ENCODE assay signal across 13 cellular contexts in the genomic region with DNA sequence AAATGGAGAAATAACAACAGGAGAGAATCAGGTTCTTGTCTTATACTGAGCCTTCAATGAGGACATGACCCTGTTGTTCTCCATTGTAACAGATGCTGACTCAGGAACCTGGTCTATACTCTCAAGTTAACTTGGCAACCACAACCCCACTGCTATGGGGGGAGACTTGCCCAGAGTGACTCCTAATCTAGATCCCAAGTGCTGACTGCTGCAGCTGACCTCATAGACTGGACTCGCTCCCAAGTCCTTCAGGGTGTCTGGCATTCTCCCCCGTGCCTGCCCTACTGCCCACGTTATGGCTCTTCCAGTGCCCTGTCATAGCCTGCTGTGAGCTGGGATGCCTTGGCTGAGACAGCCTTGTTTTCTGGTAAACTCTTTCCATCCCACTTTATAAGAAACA. TPM values are rescaled to one million over a fixed set of nuclear protein-coding genes. Genes with fewer than 3 reads are reported as not detected.
A peak's percentile ranks its signal among the peaks of the same experiment; 100 is the strongest.
DNase-seq lines count a peak whose midpoint lies in the region; TF ChIP-seq lines count a peak whose summit lies in the region.
"Had no signal": no experiment of that assay in that cellular context is flagged by ENCODE, and none has a peak within 500 bp of the region (broad histone marks: within the 10 kb centered on the region; RNA-seq: fewer than 3 reads in every experiment).

No MANE protein-coding gene starts in this region.

- peak overlapping the region; percentile 65 for H3K27ac ChIP-seq in AG04450 (ENCODE audit: low read depth, low read length)
- H3K27ac ChIP-seq in SK-N-SH (ENCODE audit: low read depth in 2 of 2, low read length in 1 of 2), result peak overlapping the region; percentile 83 to 91; a peak in 3 of 4 replicates
- peak overlapping the region in 2 of 4 donors; percentile 66 to 79 for H3K27ac ChIP-seq in tibial nerve

- TF ChIP-seq RAD21 in SK-N-SH (IDR thresholded peaks at IDR 0.05; ENCODE audit: low read length), result no peak

- no peaks in the 10 kb centered on the region for H3K9me2 ChIP-seq in SK-N-SH

- peak overlapping the region; percentile 63 for H3K4me2 ChIP-seq in SK-N-SH

- peaks cover 4% of the 10 kb centered on the region for H3K79me2 ChIP-seq in SK-N-SH (ENCODE audit: insufficient read depth)

- peaks cover 8 to 40% of the 10 kb centered on the region in 2 experiments; a peak in 3 of 4 replicates for H3K4me1 ChIP-seq in SK-N-SH (ENCODE audit: control insufficient read depth in 1 of 2, insufficient read depth in 2 of 2, low read depth in 1 of 2, low read length in 1 of 2)
- peaks cover 0 to 36% (median 16%) of the 10 kb centered on the region in 4 donors for H3K4me1 ChIP-seq in tibial nerve

- TF ChIP-seq CTCF in AG04450 (IDR thresholded peaks at IDR 0.05; ENCODE audit: low read depth, low read length) (no peak), SK-N-SH (IDR thresholded peaks at IDR 0.05) (no peak), tibial nerve (IDR thresholded peaks at IDR 0.05) (no peak)

- peak overlapping the region; percentile 49; the same call in 1 of the 2 replicates for H3K9ac ChIP-seq in SK-N-SH

- H3K4me3 ChIP-seq in AG04450 (ENCODE audit: low read depth, low read length) (no peak overlapping the region), SK-N-SH (ENCODE audit: low read depth in 2 of 2, low read length in 1 of 2) (no peak overlapping the region), tibial nerve (no peak overlapping the region)

- WGBS in SK-N-SH (ENCODE audit: low lambda C conversion rate), result 36% methylated on average over 2 of the region's 3 CpGs
- 19 to 20% methylated on average over 3 of the region's 3 CpGs for WGBS in tibial nerve, 2 donors

- H3F3A ChIP-seq in SK-N-SH (replicated peaks; ENCODE audit: insufficient read depth), result peaks cover 18% of the 10 kb centered on the region

- CTCF ChIA-PET in AG04450 (lab: Charles Lee), result interaction anchor here (1.1 kb wide), 1 partner anchor 35 kb away, joined by 3 read pairs; no protein-coding TSS in a partner anchor
- CTCF ChIA-PET in SK-N-SH (lab: Yijun Ruan, JAX), result interaction anchor here (1.4 kb wide), 1 partner anchor 269 kb away, joined by 3 read pairs; no protein-coding TSS in a partner anchor

- intact Hi-C loops in posterior vena cava (cut with DNase I), result no loop called here

- no peaks in the 10 kb centered on the region for H3K27me3 ChIP-seq in AG04450 (ENCODE audit: control insufficient read depth, insufficient read depth, low read length)
- no peaks in the 10 kb centered on the region for H3K27me3 ChIP-seq in SK-N-SH (ENCODE audit: insufficient read depth)
- H3K27me3 ChIP-seq in tibial nerve, result no peaks in the 10 kb centered on the region

- no peak overlapping the region for H2AFZ ChIP-seq in SK-N-SH (ENCODE audit: low read depth)

- TF ChIP-seq POLR2A in tibial nerve (IDR thresholded peaks at IDR 0.05), result no peak

- POLR2A ChIA-PET in AG04450 (lab: Yijun Ruan, JAX) (interaction anchor here (1.0 kb wide), 1 partner anchor 37 kb away, joined by 3 read pairs; a partner anchor contains a TSS), SK-N-SH (lab: Yijun Ruan, JAX) (no interaction called here)

- TF ChIP-seq EP300 in SK-N-SH (IDR thresholded peaks at IDR 0.05; ENCODE audit: borderline replicate concordance in 1 of 2, low read depth in 1 of 2, low read length in 1 of 2) (peak in 1 of 2 experiments; percentile 43; a peak in 1 of 4 replicates), tibial nerve (IDR thresholded peaks at IDR 0.05) (no peak)

- no peaks in the 10 kb centered on the region for H4K20me1 ChIP-seq in SK-N-SH (ENCODE audit: insufficient read depth)

- H3K9me3 ChIP-seq in AG04450 (ENCODE audit: control insufficient read depth, insufficient read depth, low read length) (no peaks in the 10 kb centered on the region), SK-N-SH (no peaks in the 10 kb centered on the region), tibial nerve (no peaks in the 10 kb centered on the region)

- H3K36me3 ChIP-seq in SK-N-SH (replicated peaks in 1 of 2; ENCODE audit: control insufficient read depth in 1 of 2, insufficient read depth in 2 of 2, low read length in 1 of 2), result peaks cover 0 to 30% of the 10 kb centered on the region in 2 experiments
- H3K36me3 ChIP-seq in tibial nerve, result peaks cover 0 to 39% (median 2%) of the 10 kb centered on the region in 3 donors

- DNase-seq in AG04450 (ENCODE audit: low read depth, low spot score) (no peak), SK-N-SH (no peak), fibroblast of the conjunctiva (ENCODE audit: low read depth) (peak; percentile 64), posterior vena cava (ENCODE audit: low spot score) (peak; percentile 90), NCI-H748 treated with DMSO at 0.1 percent for 48 hours (lab: John Stamatoyannopoulos, UW) (no peak), NCI-H2081 (lab: John Stamatoyannopoulos, UW) (no peak), NCI-H526 treated with DMSO at 0.1 percent for 48 hours (lab: John Stamatoyannopoulos, UW) (no peak), tibial nerve (ENCODE audit: low spot score in 2 of 2) (no peak)
- DNase-seq: ACHN, anterior cingulate cortex, erythroblast, NCI-H1694 treated with DMSO at 0.1 percent for 48 hours, OCI-M1 had no signal

TF ChIP-seq in SK-N-SH, 30 proteins besides CTCF, POLR2A, EP300 and RAD21:
- TF ChIP-seq FOSL2 (IDR thresholded peaks at IDR 0.05; ENCODE audit: borderline replicate concordance, low read depth) (peak; percentile 28; the same call in 1 of the 2 replicates), TCF12 (IDR thresholded peaks at IDR 0.05) (peak; percentile 74), SMC3 (IDR thresholded peaks at IDR 0.05; ENCODE audit: low read depth, low read length) (no peak), NRF1 (IDR thresholded peaks at IDR 0.05; ENCODE audit: low read depth, low read length) (no peak), RFX5 (IDR thresholded peaks at IDR 0.05; ENCODE audit: low read length) (no peak), MXI1 (IDR thresholded peaks at IDR 0.05; ENCODE audit: low read depth, low read length) (no peak), NFIC (IDR thresholded peaks at IDR 0.05; ENCODE audit: borderline replicate concordance) (peak; percentile 80), FOXJ3 (CRISPR knock-in tag; IDR thresholded peaks at IDR 0.05) (no peak), JUND (IDR thresholded peaks at IDR 0.05) (0 out of 2 replicates have a peak, but pooled peaks have one; percentile 23), GABPA (IDR thresholded peaks at IDR 0.05; ENCODE audit: low read depth) (no peak), RXRA (IDR thresholded peaks at IDR 0.05; ENCODE audit: borderline replicate concordance, low read depth) (0 out of 2 replicates have a peak, but pooled peaks have one; percentile 49), POLR2AphosphoS5 (IDR thresholded peaks at IDR 0.05; ENCODE audit: low read depth, low read length) (0 out of 2 replicates have a peak, but pooled peaks have one; percentile 14), TEAD4 (IDR thresholded peaks at IDR 0.05; ENCODE audit: borderline replicate concordance, insufficient read depth) (no peak)
- TF ChIP-seq, protein P1, sequence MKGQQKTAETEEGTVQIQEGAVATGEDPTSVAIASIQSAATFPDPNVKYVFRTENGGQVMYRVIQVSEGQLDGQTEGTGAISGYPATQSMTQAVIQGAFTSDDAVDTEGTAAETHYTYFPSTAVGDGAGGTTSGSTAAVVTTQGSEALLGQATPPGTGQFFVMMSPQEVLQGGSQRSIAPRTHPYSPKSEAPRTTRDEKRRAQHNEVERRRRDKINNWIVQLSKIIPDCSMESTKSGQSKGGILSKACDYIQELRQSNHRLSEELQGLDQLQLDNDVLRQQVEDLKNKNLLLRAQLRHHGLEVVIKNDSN (IDR thresholded peaks at IDR 0.05; ENCODE audit: borderline replicate concordance, low read depth), result no peak
- TF ChIP-seq, protein P2, sequence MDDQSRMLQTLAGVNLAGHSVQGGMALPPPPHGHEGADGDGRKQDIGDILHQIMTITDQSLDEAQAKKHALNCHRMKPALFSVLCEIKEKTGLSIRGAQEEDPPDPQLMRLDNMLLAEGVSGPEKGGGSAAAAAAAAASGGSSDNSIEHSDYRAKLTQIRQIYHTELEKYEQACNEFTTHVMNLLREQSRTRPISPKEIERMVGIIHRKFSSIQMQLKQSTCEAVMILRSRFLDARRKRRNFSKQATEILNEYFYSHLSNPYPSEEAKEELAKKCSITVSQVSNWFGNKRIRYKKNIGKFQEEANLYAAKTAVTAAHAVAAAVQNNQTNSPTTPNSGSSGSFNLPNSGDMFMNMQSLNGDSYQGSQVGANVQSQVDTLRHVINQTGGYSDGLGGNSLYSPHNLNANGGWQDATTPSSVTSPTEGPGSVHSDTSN (IDR thresholded peaks at IDR 0.05), result peak; percentile 47

RNA-seq across cellular contexts. Expression of a gene that starts 37.1 kb away (rescaled TPM):
- polyA plus RNA-seq in AG04450 (2011; rRNA removed), result 413 and 418 TPM in 2 replicates
- 276 and 284 TPM in 2 replicates for polyA minus RNA-seq in AG04450 (2011; rRNA and poly(A)+ RNA removed)
- 15.9 and 22.7 TPM in 2 replicates for polyA plus RNA-seq in SK-N-SH (2012; rRNA removed)
- 19.8 and 21.6 TPM in 2 replicates for polyA plus RNA-seq in SK-N-SH (2012; cell fraction: cytosol; rRNA removed)
- 36.1 and 46.6 TPM in 2 replicates for polyA plus RNA-seq in SK-N-SH (2012; cell fraction: nucleus; rRNA removed)
- 10 to 100 TPM; 49.8 to 56.9 TPM for total RNA-seq in posterior vena cava
- total RNA-seq in tibial nerve, result 10 to 100 TPM; 61.4 to 90.0 (median 79.4) TPM

RNA-seq across cellular contexts. Expression of a gene that starts 42.4 kb away (rescaled TPM):
- polyA plus RNA-seq in AG04450 (2011; rRNA removed) (366 and 400 TPM in 2 replicates), SK-N-SH (2012; rRNA removed) (42.5 and 43.6 TPM in 2 replicates)
- 129 and 138 TPM in 2 replicates for polyA minus RNA-seq in AG04450 (2011; rRNA and poly(A)+ RNA removed)
- 68.2 and 96.1 TPM in 2 replicates for polyA plus RNA-seq in SK-N-SH (2012; cell fraction: cytosol; rRNA removed)
- polyA plus RNA-seq in SK-N-SH (2012; cell fraction: nucleus; rRNA removed), result 12.3 and 26.7 TPM in 2 replicates
- total RNA-seq in posterior vena cava (100 to 1,000 TPM; 128 to 131 TPM), tibial nerve (10 to 100 TPM; 16.7 to 50.7 (median 35.7) TPM)

Comparison
In these comparisons a context has a peak if more than half of its experiments do, and no peak if none do; other contexts are left out.
1. DNase-seq: peak in fibroblast of the conjunctiva (single experiment) and posterior vena cava (single experiment); none in AG04450 (single experiment), SK-N-SH (single experiment), NCI-H748 treated with DMSO at 0.1 percent for 48 hours (single experiment), NCI-H2081 (0 of 2), NCI-H526 treated with DMSO at 0.1 percent for 48 hours (single experiment) and tibial nerve (0 of 2).